Comparison of ENCODE assay signal across 18 cellular contexts in the genomic region with DNA sequence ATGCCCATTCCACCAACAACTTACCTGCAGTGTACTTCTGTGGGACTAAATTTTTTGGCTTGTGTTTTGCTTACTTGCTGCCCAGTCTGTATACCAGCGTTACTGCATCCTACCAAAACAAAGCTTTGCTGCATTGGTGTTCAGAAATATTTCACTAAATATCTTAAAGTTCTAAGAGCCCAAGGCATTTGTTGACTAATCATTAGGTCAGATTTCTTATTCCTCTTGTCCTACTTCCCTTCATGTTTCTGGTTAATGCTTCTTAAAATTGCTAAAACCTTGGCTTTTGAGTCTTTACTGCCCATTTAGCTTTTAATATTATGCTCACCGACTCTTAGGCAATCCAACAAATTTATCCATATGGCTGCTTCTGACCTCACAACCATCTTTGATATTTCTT.
DNase-seq lines count a peak whose midpoint lies in the region; ATAC-seq, FAIRE-seq and TF ChIP-seq lines count a peak whose summit lies in the region.
"Had no signal": no experiment of that assay in that cellular context is flagged by ENCODE, and none has a peak within 500 bp of the region (broad histone marks: within the 10 kb centered on the region; RNA-seq: fewer than 3 reads in every experiment).

No MANE protein-coding gene starts in this region.

- no peaks in the 10 kb centered on the region for H3K4me1 ChIP-seq in SK-N-SH (ENCODE audit: control insufficient read depth in 1 of 2, insufficient read depth in 2 of 2, low read depth in 1 of 2, low read length in 1 of 2)
- peaks cover 19% of the 10 kb centered on the region for H3K4me1 ChIP-seq in PC-3 (ENCODE audit: insufficient read depth, low read length)
- H3K4me1 ChIP-seq in pancreas: peaks cover 8 to 13% (median 13%) of the 10 kb centered on the region in 3 donors
- H3K4me1 ChIP-seq: Peyer's patch had no signal

- H3K27me3 ChIP-seq in SK-N-SH (ENCODE audit: insufficient read depth) (no peaks in the 10 kb centered on the region), PC-3 (ENCODE audit: low read length) (no peaks in the 10 kb centered on the region), pancreas (no peaks in the 10 kb centered on the region)
- H3K27me3 ChIP-seq: Peyer's patch had no signal

- H3K36me3 ChIP-seq in SK-N-SH (replicated peaks in 1 of 2; ENCODE audit: control insufficient read depth in 1 of 2, insufficient read depth in 2 of 2, low read length in 1 of 2) (peaks cover 0 to 26% of the 10 kb centered on the region in 2 experiments), PC-3 (ENCODE audit: low read depth, low read length) (no peaks in the 10 kb centered on the region), pancreas (no peaks in the 10 kb centered on the region)
- H3K36me3 ChIP-seq: Peyer's patch had no signal

- no peak for TF ChIP-seq CTCF in SK-N-SH (IDR thresholded peaks at IDR 0.05)
- no peak for TF ChIP-seq CTCF in PC-3 (conservative IDR thresholded peaks at IDR 0.05; ENCODE audit: low read depth, low read length)
- TF ChIP-seq CTCF in fibroblast of pulmonary artery (IDR thresholded peaks at IDR 0.05; ENCODE audit: low read length, missing control alignments): no peak
- no peak for TF ChIP-seq CTCF in pancreas (IDR thresholded peaks at IDR 0.05)

- BruUV-seq in PC-3 (replicated peaks; lab: Mats Ljungman, UMichigan): no TSS peak

- DNase-seq in SK-N-SH (no peak), PC-3 (no peak), fibroblast of pulmonary artery (ENCODE audit: low read depth) (peak; percentile 8), pancreas (no peak), NCI-H1417 treated with DMSO at 0.1 percent for 48 hours (lab: John Stamatoyannopoulos, UW) (no peak)
- no peak for DNase-seq in activated CD4-positive, CD25-positive, alpha-beta regulatory T cell treated with anti-CD3 and anti-CD28 coated beads, Interleukin-2, amount 50 U/mL, for 72 hours
- no peak for DNase-seq in effector CD4-positive, alpha-beta T cell
- DNase-seq: 8988T; CD4-positive, CD25-positive, alpha-beta regulatory T cell; DMS153; GOT3; NCI-H1436 treated with DMSO at 0.1 percent for 48 hours; NCI-H2029; Peyer's patch had no signal

- intact Hi-C loops in PC-3 (cut with micrococcal nuclease) (no loop called here), pancreas (cut with DNase I) (no loop called here)

- no peak for TF ChIP-seq RAD21 in SK-N-SH (IDR thresholded peaks at IDR 0.05; ENCODE audit: low read length)

- no peak for TF ChIP-seq EP300 in SK-N-SH (IDR thresholded peaks at IDR 0.05; ENCODE audit: borderline replicate concordance in 1 of 2, low read depth in 1 of 2, low read length in 1 of 2)

- 80% methylated on average over 2 of the region's 2 CpGs for WGBS in SK-N-SH (ENCODE audit: low lambda C conversion rate)
- WGBS in pancreas, 2 donors: 60 to 66% methylated on average over 2 of the region's 2 CpGs

- no peak; the same call in 2 of the 3 replicates for ATAC-seq in SK-N-SH treated with all-trans-retinoic acid at 6 μM for 48 hours
- ATAC-seq in PC-3: peak; percentile 60
- no peak for ATAC-seq in pancreas

- H2AFZ ChIP-seq in SK-N-SH (ENCODE audit: low read depth) (no peak overlapping the region), PC-3 (ENCODE audit: low read length) (no peak overlapping the region)

- H3K9me3 ChIP-seq in SK-N-SH: no peaks in the 10 kb centered on the region
- no peaks in the 10 kb centered on the region for H3K9me3 ChIP-seq in PC-3 (ENCODE audit: low read length)
- H3K9me3 ChIP-seq in pancreas: no peaks in the 10 kb centered on the region
- H3K9me3 ChIP-seq: Peyer's patch had no signal

- CTCF ChIA-PET in SK-N-SH (lab: Yijun Ruan, JAX): interaction anchor here (0.6 to 1.4 kb wide), 2 partner anchors 10 to 21 kb away, joined by 3 read pairs; no protein-coding TSS in a partner anchor
- CTCF ChIA-PET in PC-3 (lab: Charles Lee): no interaction called here

- peaks cover 19% of the 10 kb centered on the region for H3F3A ChIP-seq in SK-N-SH (replicated peaks; ENCODE audit: insufficient read depth)
- H3F3A ChIP-seq in PC-3 (ENCODE audit: low read length, unreplicated experiment): no peaks in the 10 kb centered on the region

- H3K9ac ChIP-seq in SK-N-SH: no peak overlapping the region
- no peak overlapping the region for H3K9ac ChIP-seq in PC-3 (ENCODE audit: low read length)
- H3K9ac ChIP-seq: KMS-11 had no signal

- H3K4me2 ChIP-seq in SK-N-SH (no peak overlapping the region), PC-3 (ENCODE audit: low read length) (peak overlapping the region; percentile 38)
- H3K4me2 ChIP-seq: KMS-11 had no signal

- H3K27ac ChIP-seq in SK-N-SH (ENCODE audit: low read depth in 2 of 2, low read length in 1 of 2) (peak overlapping the region in 1 of 2 experiments; percentile 16; a peak in 2 of 4 replicates), PC-3 (ENCODE audit: low read length) (peak overlapping the region; percentile 23), pancreas (no peak overlapping the region)
- H3K27ac ChIP-seq: KMS-11, Peyer's patch had no signal

- H3K9me2 ChIP-seq in SK-N-SH: no peaks in the 10 kb centered on the region
- no peaks in the 10 kb centered on the region for H3K9me2 ChIP-seq in PC-3 (replicated peaks; ENCODE audit: low read length)

- H3K79me2 ChIP-seq in SK-N-SH (ENCODE audit: insufficient read depth) (peaks cover 49% of the 10 kb centered on the region), PC-3 (ENCODE audit: low read length) (no peaks in the 10 kb centered on the region)

- no peaks in the 10 kb centered on the region for H4K20me1 ChIP-seq in SK-N-SH (ENCODE audit: insufficient read depth)
- no peaks in the 10 kb centered on the region for H4K20me1 ChIP-seq in PC-3 (ENCODE audit: low read length)

- FAIRE-seq in pancreas (lab: Jason Lieb, UNC): no peak
- FAIRE-seq: GM12892, GM18507 had no signal

- H3K4me3 ChIP-seq in SK-N-SH (ENCODE audit: low read depth in 2 of 2, low read length in 1 of 2): no peak overlapping the region
- no peak overlapping the region for H3K4me3 ChIP-seq in PC-3 (ENCODE audit: low read length)
- H3K4me3 ChIP-seq in fibroblast of pulmonary artery (replicated peaks; ENCODE audit: low read depth, low read length): no peak overlapping the region
- H3K4me3 ChIP-seq in pancreas: no peak overlapping the region
- H3K4me3 ChIP-seq: Peyer's patch had no signal

- POLR2A ChIA-PET in SK-N-SH (lab: Yijun Ruan, JAX) (no interaction called here), PC-3 (lab: Charles Lee; ENCODE audit: unreplicated experiment) (no interaction called here)

TF ChIP-seq in SK-N-SH, 30 proteins besides CTCF, POLR2A, EP300 and RAD21:
- TF ChIP-seq RXRA (IDR thresholded peaks at IDR 0.05; ENCODE audit: borderline replicate concordance, low read depth) (peak; percentile 12; the same call in 1 of the 2 replicates), POLR2AphosphoS5 (IDR thresholded peaks at IDR 0.05; ENCODE audit: low read depth, low read length) (no peak)

TF ChIP-seq in SK-N-SH treated with all-trans-retinoic acid at 6 μM for 48 hours, 23 proteins besides CTCF, POLR2A, EP300 and RAD21 (continues in another document):
- TF ChIP-seq, protein P1, sequence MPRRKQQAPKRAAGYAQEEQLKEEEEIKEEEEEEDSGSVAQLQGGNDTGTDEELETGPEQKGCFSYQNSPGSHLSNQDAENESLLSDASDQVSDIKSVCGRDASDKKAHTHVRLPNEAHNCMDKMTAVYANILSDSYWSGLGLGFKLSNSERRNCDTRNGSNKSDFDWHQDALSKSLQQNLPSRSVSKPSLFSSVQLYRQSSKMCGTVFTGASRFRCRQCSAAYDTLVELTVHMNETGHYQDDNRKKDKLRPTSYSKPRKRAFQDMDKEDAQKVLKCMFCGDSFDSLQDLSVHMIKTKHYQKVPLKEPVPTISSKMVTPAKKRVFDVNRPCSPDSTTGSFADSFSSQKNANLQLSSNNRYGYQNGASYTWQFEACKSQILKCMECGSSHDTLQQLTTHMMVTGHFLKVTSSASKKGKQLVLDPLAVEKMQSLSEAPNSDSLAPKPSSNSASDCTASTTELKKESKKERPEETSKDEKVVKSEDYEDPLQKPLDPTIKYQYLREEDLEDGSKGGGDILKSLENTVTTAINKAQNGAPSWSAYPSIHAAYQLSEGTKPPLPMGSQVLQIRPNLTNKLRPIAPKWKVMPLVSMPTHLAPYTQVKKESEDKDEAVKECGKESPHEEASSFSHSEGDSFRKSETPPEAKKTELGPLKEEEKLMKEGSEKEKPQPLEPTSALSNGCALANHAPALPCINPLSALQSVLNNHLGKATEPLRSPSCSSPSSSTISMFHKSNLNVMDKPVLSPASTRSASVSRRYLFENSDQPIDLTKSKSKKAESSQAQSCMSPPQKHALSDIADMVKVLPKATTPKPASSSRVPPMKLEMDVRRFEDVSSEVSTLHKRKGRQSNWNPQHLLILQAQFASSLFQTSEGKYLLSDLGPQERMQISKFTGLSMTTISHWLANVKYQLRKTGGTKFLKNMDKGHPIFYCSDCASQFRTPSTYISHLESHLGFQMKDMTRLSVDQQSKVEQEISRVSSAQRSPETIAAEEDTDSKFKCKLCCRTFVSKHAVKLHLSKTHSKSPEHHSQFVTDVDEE (CRISPR knock-in tag; IDR thresholded peaks at IDR 0.05): no peak
- TF ChIP-seq ZFP30 (CRISPR knock-in tag; IDR thresholded peaks at IDR 0.05): no peak
- no peak for TF ChIP-seq ZFP3 (CRISPR knock-in tag; IDR thresholded peaks at IDR 0.05)
- TF ChIP-seq ISL1 (CRISPR knock-in tag; IDR thresholded peaks at IDR 0.05): no peak
- no peak for TF ChIP-seq CSDC2 (CRISPR knock-in tag; IDR thresholded peaks at IDR 0.05)
- TF ChIP-seq ARNTL (CRISPR knock-in tag; IDR thresholded peaks at IDR 0.05; ENCODE audit: borderline replicate concordance, low read depth): no peak
- TF ChIP-seq, protein P2, sequence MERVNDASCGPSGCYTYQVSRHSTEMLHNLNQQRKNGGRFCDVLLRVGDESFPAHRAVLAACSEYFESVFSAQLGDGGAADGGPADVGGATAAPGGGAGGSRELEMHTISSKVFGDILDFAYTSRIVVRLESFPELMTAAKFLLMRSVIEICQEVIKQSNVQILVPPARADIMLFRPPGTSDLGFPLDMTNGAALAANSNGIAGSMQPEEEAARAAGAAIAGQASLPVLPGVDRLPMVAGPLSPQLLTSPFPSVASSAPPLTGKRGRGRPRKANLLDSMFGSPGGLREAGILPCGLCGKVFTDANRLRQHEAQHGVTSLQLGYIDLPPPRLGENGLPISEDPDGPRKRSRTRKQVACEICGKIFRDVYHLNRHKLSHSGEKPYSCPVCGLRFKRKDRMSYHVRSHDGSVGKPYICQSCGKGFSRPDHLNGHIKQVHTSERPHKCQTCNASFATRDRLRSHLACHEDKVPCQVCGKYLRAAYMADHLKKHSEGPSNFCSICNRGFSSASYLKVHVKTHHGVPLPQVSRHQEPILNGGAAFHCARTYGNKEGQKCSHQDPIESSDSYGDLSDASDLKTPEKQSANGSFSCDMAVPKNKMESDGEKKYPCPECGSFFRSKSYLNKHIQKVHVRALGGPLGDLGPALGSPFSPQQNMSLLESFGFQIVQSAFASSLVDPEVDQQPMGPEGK (CRISPR knock-in tag; IDR thresholded peaks at IDR 0.05; ENCODE audit: borderline replicate concordance): no peak
- TF ChIP-seq TOX (CRISPR knock-in tag; IDR thresholded peaks at IDR 0.05; ENCODE audit: borderline replicate concordance): no peak
